In the genomic region with DNA sequence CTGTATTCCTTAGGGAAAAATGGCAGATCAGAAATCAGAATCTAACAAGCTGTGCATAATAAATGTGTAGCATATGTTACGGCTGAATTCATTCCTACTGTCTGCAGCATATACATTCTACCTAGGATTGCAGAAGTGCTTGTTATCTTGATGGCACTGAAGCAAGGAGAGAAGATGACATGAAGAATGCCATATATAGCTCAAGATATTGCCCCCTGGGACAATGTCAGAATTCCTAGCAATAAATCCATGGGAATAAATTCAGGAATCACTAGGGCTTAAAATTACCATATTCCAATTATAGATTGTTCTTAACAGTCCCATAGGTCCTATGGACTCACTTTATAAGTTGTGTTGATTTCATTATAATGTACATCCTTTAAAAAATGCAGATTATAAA, we compare ENCODE assay signal across 28 cellular contexts.
"Had no signal": no experiment of that assay in that cellular context is flagged by ENCODE, and none has a peak within 500 bp of the region (broad histone marks: within the 10 kb centered on the region; RNA-seq: fewer than 3 reads in every experiment).

No MANE protein-coding gene starts in this region.

- H3K4me1 Mint-ChIP-seq: activated CD4-positive, alpha-beta memory T cell treated with anti-CD3 and anti-CD28 coated beads, Interleukin-2, amount 10 ng/mL, durations not matched to agents 7 days and 5 days; activated CD4-positive, alpha-beta T cell treated with anti-CD3 and anti-CD28 coated beads, Interleukin-2, amount 10 ng/mL, durations not matched to agents 7 days and 5 days; activated T-helper 17 cell treated with anti-CD3 and anti-CD28 coated beads, Interleukin-2, amount 50 U/mL, for 72 hours had no signal

- H3K9me3 Mint-ChIP-seq: activated CD4-positive, alpha-beta memory T cell treated with anti-CD3 and anti-CD28 coated beads, Interleukin-2, amount 10 ng/mL, durations not matched to agents 7 days and 5 days; activated CD4-positive, alpha-beta T cell treated with anti-CD3 and anti-CD28 coated beads, Interleukin-2, amount 10 ng/mL, durations not matched to agents 7 days and 5 days; activated T-cell treated with anti-CD3 and anti-CD28 coated beads, Interleukin-2, amount 50 U/mL, for 4 hours; activated T-helper 17 cell treated with anti-CD3 and anti-CD28 coated beads, Interleukin-2, amount 50 U/mL, for 72 hours; effector memory CD8-positive, alpha-beta T cell had no signal

- H3K27ac Mint-ChIP-seq: activated CD4-positive, alpha-beta memory T cell treated with anti-CD3 and anti-CD28 coated beads, Interleukin-2, amount 10 ng/mL, durations not matched to agents 7 days and 5 days; activated CD4-positive, alpha-beta T cell treated with anti-CD3 and anti-CD28 coated beads, Interleukin-2, amount 10 ng/mL, durations not matched to agents 7 days and 5 days; activated naive CD8-positive, alpha-beta T cell; activated T-helper 17 cell treated with anti-CD3 and anti-CD28 coated beads, Interleukin-2, amount 50 U/mL, for 72 hours; effector memory CD8-positive, alpha-beta T cell had no signal

- H3K27ac ChIP-seq: esophagus muscularis mucosa, foreskin keratinocyte, gastrocnemius medialis, heart left ventricle had no signal

- ATAC-seq: activated T-cell treated with anti-CD3 and anti-CD28 coated beads, Interleukin-2, amount 50 U/mL, for 4 hours; activated T-helper 17 cell treated with anti-CD3 and anti-CD28 coated beads, Interleukin-2, amount 50 U/mL, for 72 hours; effector memory CD8-positive, alpha-beta T cell; foreskin keratinocyte; gastrocnemius medialis; heart left ventricle had no signal

- H3K4me3 ChIP-seq: esophagus muscularis mucosa, gastrocnemius medialis, heart left ventricle had no signal

- H3K4me1 ChIP-seq: esophagus muscularis mucosa, foreskin keratinocyte, gastrocnemius medialis, heart left ventricle had no signal

- H3K27me3 ChIP-seq: esophagus muscularis mucosa, foreskin keratinocyte, gastrocnemius medialis, heart left ventricle had no signal

- H3K4me3 Mint-ChIP-seq: activated CD4-positive, alpha-beta memory T cell treated with anti-CD3 and anti-CD28 coated beads, Interleukin-2, amount 10 ng/mL, durations not matched to agents 7 days and 5 days; activated CD4-positive, alpha-beta T cell treated with anti-CD3 and anti-CD28 coated beads, Interleukin-2, amount 10 ng/mL, durations not matched to agents 7 days and 5 days; activated naive CD8-positive, alpha-beta T cell; activated T-cell treated with anti-CD3 and anti-CD28 coated beads, Interleukin-2, amount 50 U/mL, for 4 hours; activated T-helper 17 cell treated with anti-CD3 and anti-CD28 coated beads, Interleukin-2, amount 50 U/mL, for 72 hours; effector memory CD8-positive, alpha-beta T cell had no signal

- H3K36me3 Mint-ChIP-seq: activated naive CD8-positive, alpha-beta T cell had no signal

- H3K36me3 ChIP-seq: esophagus muscularis mucosa, gastrocnemius medialis, heart left ventricle had no signal

- FAIRE-seq: astrocyte, colon had no signal

- DNase-seq: activated CD4-positive, alpha-beta memory T cell treated with anti-CD3 and anti-CD28 coated beads, Interleukin-2, amount 10 ng/mL, durations not matched to agents 7 days and 5 days; activated CD4-positive, alpha-beta T cell treated with anti-CD3 and anti-CD28 coated beads for 1 hour; activated CD4-positive, alpha-beta T cell treated with anti-CD3 and anti-CD28 coated beads for 4 hours; activated CD4-positive, alpha-beta T cell treated with anti-CD3 and anti-CD28 coated beads, Interleukin-2, amount 10 ng/mL, durations not matched to agents 7 days and 5 days; activated CD4-positive, alpha-beta T cell treated with anti-CD3 and anti-CD28 coated beads, Interleukin-2, amount 50 U/mL, for 4 hours; activated CD8-positive, alpha-beta memory T cell treated with anti-CD3 and anti-CD28 coated beads, Interleukin-2, amount 50 U/mL, for 48 hours; activated effector memory CD4-positive, alpha-beta T cell treated with Interleukin-2 at 50 U/mL for 16 hours; activated gamma-delta T cell treated with Interleukin-2 at 50 U/mL for 16 hours; activated naive CD4-positive, alpha-beta T cell treated with anti-CD3 and anti-CD28 coated beads, Interleukin-2, amount 50 U/mL, for 16 hours; activated naive CD4-positive, alpha-beta T cell treated with Interleukin-2 at 50 U/mL for 16 hours; activated T-cell treated with anti-CD3 and anti-CD28 coated beads, Interleukin-2, amount 50 U/mL, for 4 hours; amniotic stem cell; anterior cingulate cortex; cortex of kidney; dermis blood vessel endothelial cell; effector CD4-positive, alpha-beta T cell; effector memory CD8-positive, alpha-beta T cell; erythroblast; foreskin keratinocyte; gastrocnemius medialis; glutamatergic neuron; heart left ventricle; T-helper 2 cell had no signal

- H3K9me3 ChIP-seq: gastrocnemius medialis had no signal
